Comparison of ENCODE assay signal across 22 cellular contexts in the genomic region with DNA sequence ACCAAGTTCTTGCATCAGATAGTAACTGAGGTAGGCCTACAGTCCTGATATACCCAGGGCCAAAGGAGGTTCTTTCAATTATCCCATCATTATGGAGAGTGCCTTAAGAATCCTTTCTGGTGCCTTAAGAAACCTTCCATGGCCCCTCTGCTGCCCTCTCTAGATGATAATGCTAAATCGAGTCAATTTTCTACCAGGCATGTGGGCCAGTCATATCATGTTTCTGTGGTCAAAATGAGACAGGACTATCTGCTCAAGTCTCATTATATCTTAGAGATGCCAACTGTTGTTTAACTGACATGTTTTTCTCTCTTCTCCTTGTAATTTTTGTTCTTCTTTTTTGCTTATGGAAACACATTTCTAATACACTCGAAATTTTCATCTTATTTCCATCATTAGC.
"Had no signal": no experiment of that assay in that cellular context is flagged by ENCODE, and none has a peak within 500 bp of the region (broad histone marks: within the 10 kb centered on the region; RNA-seq: fewer than 3 reads in every experiment).

No MANE protein-coding gene starts in this region.

- DNase-seq: activated CD4-positive, alpha-beta T cell treated with anti-CD3 and anti-CD28 coated beads, Interleukin-2, amount 10 ng/mL, durations not matched to agents 7 days and 5 days; activated CD4-positive, CD25-positive, alpha-beta regulatory T cell treated with anti-CD3 and anti-CD28 coated beads, Interleukin-2, amount 50 U/mL, for 72 hours; activated CD8-positive, alpha-beta memory T cell treated with anti-CD3 and anti-CD28 coated beads, Interleukin-2, amount 10 ng/mL, durations not matched to agents 7 days and 5 days; activated CD8-positive, alpha-beta T cell treated with anti-CD3 and anti-CD28 coated beads for 36 hours; activated effector memory CD4-positive, alpha-beta T cell treated with anti-CD3 and anti-CD28 coated beads, Interleukin-2, amount 50 U/mL, for 16 hours; activated T-cell treated with anti-CD3 and anti-CD28 coated beads for 4 hours; aorta; caudate nucleus; effector CD4-positive, alpha-beta T cell; immature natural killer cell; lower lobe of right lung; mesendoderm; naive thymus-derived CD4-positive, alpha-beta T cell; occipital lobe; right lobe of liver; small intestine; stimulated activated CD4-positive, alpha-beta T cell treated with anti-CD3 and anti-CD28 coated beads, Interleukin-2, amount 100 ng/mL, for 24 hours; stomach; transverse colon; WERI-Rb-1 had no signal

- ATAC-seq: activated CD8-positive, alpha-beta memory T cell treated with anti-CD3 and anti-CD28 coated beads, Interleukin-2, amount 10 ng/mL, durations not matched to agents 7 days and 5 days; activated CD8-positive, alpha-beta T cell treated with anti-CD3 and anti-CD28 coated beads for 36 hours; left lobe of liver; lower lobe of right lung; naive thymus-derived CD4-positive, alpha-beta T cell; right lobe of liver; stimulated activated memory B cell treated with anti-CD40 and anti-IgM and Interleukin-4, amounts not matched to agents 10 μg/mL and 1 μg/mL and 100 μg/mL, for 72 hours had no signal
